ENCODE assay signal across 16 cellular contexts in genomic region chr17:57524790-57525543, GRCh38.
DNase-seq lines count a peak whose midpoint lies in the region; ATAC-seq and TF ChIP-seq lines count a peak whose summit lies in the region.
"Had no signal": no experiment of that assay in that cellular context is flagged by ENCODE, and none has a peak within 500 bp of the region (broad histone marks: within the 10 kb centered on the region; RNA-seq: fewer than 3 reads in every experiment).

No MANE protein-coding gene starts in this region.

- no peaks in the 10 kb centered on the region for H3K27me3 Mint-ChIP-seq in activated naive CD4-positive, alpha-beta T cell treated with anti-CD3 and anti-CD28 coated beads, Interleukin-2, amount 50 U/mL, for 24 hours
- no peaks in the 10 kb centered on the region for H3K27me3 Mint-ChIP-seq in activated naive CD4-positive, alpha-beta T cell treated with anti-CD3 and anti-CD28 coated beads, Interleukin-2, amount 10 ng/mL, durations not matched to agents 7 days and 5 days
- H3K27me3 Mint-ChIP-seq in type B pancreatic cell = no peaks in the 10 kb centered on the region
- H3K27me3 Mint-ChIP-seq: activated CD4-positive, alpha-beta memory T cell treated with anti-CD3 and anti-CD28 coated beads, Interleukin-2, amount 10 ng/mL, durations not matched to agents 7 days and 5 days; CD8-positive, alpha-beta memory T cell; effector memory CD8-positive, alpha-beta T cell had no signal

- no peak overlapping the region for H3K4me3 Mint-ChIP-seq in activated naive CD4-positive, alpha-beta T cell treated with anti-CD3 and anti-CD28 coated beads, Interleukin-2, amount 50 U/mL, for 24 hours
- no peak overlapping the region for H3K4me3 Mint-ChIP-seq in activated naive CD4-positive, alpha-beta T cell treated with anti-CD3 and anti-CD28 coated beads, Interleukin-2, amount 10 ng/mL, durations not matched to agents 7 days and 5 days
- no peak overlapping the region for H3K4me3 Mint-ChIP-seq in type B pancreatic cell
- H3K4me3 Mint-ChIP-seq: activated CD4-positive, alpha-beta memory T cell treated with anti-CD3 and anti-CD28 coated beads, Interleukin-2, amount 10 ng/mL, durations not matched to agents 7 days and 5 days; CD8-positive, alpha-beta memory T cell; effector memory CD8-positive, alpha-beta T cell had no signal

- 0 out of 2 replicates have a peak, but pooled peaks have one; percentile 21 for TF ChIP-seq POLR2A in Raji (IDR thresholded peaks at IDR 0.05; ENCODE audit: insufficient read depth, low read depth, low read length)

- TF ChIP-seq CTCF in type B pancreatic cell (conservative IDR thresholded peaks at IDR 0.05) = no peak
- no peak for TF ChIP-seq CTCF in heart right ventricle (IDR thresholded peaks at IDR 0.05)

- H3K36me3 ChIP-seq in heart right ventricle = peaks cover 0 to 2% (median 0%) of the 10 kb centered on the region in 9 donors
- H3K36me3 ChIP-seq: upper lobe of left lung had no signal

- no peaks in the 10 kb centered on the region for H3K36me3 Mint-ChIP-seq in activated naive CD4-positive, alpha-beta T cell treated with anti-CD3 and anti-CD28 coated beads, Interleukin-2, amount 50 U/mL, for 24 hours
- peaks cover 6% of the 10 kb centered on the region for H3K36me3 Mint-ChIP-seq in activated naive CD4-positive, alpha-beta T cell treated with anti-CD3 and anti-CD28 coated beads, Interleukin-2, amount 10 ng/mL, durations not matched to agents 7 days and 5 days
- peaks cover 3% of the 10 kb centered on the region for H3K36me3 Mint-ChIP-seq in type B pancreatic cell

- no peaks in the 10 kb centered on the region for H3K9me3 ChIP-seq in heart right ventricle
- H3K9me3 ChIP-seq: upper lobe of left lung had no signal

- peak overlapping the region; percentile 6 for H3K27ac Mint-ChIP-seq in activated naive CD4-positive, alpha-beta T cell treated with anti-CD3 and anti-CD28 coated beads, Interleukin-2, amount 50 U/mL, for 24 hours
- no peak overlapping the region for H3K27ac Mint-ChIP-seq in activated naive CD4-positive, alpha-beta T cell treated with anti-CD3 and anti-CD28 coated beads, Interleukin-2, amount 10 ng/mL, durations not matched to agents 7 days and 5 days
- peak overlapping the region; percentile 44 for H3K27ac Mint-ChIP-seq in type B pancreatic cell
- H3K27ac Mint-ChIP-seq: activated CD4-positive, alpha-beta memory T cell treated with anti-CD3 and anti-CD28 coated beads, Interleukin-2, amount 10 ng/mL, durations not matched to agents 7 days and 5 days had no signal

- peak overlapping the region in 2 of 10 donors; percentile 30 to 41 for H3K27ac ChIP-seq in heart right ventricle
- H3K27ac ChIP-seq: upper lobe of left lung had no signal

- peaks cover 6 to 62% (median 24%) of the 10 kb centered on the region in 9 donors for H3K4me1 ChIP-seq in heart right ventricle

- no peaks in the 10 kb centered on the region for H3K27me3 ChIP-seq in heart right ventricle
- H3K27me3 ChIP-seq: upper lobe of left lung had no signal

- H3K9me3 Mint-ChIP-seq in activated naive CD4-positive, alpha-beta T cell treated with anti-CD3 and anti-CD28 coated beads, Interleukin-2, amount 50 U/mL, for 24 hours = no peaks in the 10 kb centered on the region
- no peaks in the 10 kb centered on the region for H3K9me3 Mint-ChIP-seq in activated naive CD4-positive, alpha-beta T cell treated with anti-CD3 and anti-CD28 coated beads, Interleukin-2, amount 10 ng/mL, durations not matched to agents 7 days and 5 days
- no peaks in the 10 kb centered on the region for H3K9me3 Mint-ChIP-seq in type B pancreatic cell
- H3K9me3 Mint-ChIP-seq: activated CD4-positive, alpha-beta memory T cell treated with anti-CD3 and anti-CD28 coated beads, Interleukin-2, amount 10 ng/mL, durations not matched to agents 7 days and 5 days; CD8-positive, alpha-beta memory T cell; effector memory CD8-positive, alpha-beta T cell had no signal

- H3K4me3 ChIP-seq in heart right ventricle = no peak overlapping the region
- H3K4me3 ChIP-seq: upper lobe of left lung had no signal

- intact Hi-C loops in heart right ventricle (cut with DNase I) = loop anchor here in 1 of 10 donors (10.0 kb wide), 1 partner anchor 290 kb away; no protein-coding TSS in a partner anchor

- peaks cover 25% of the 10 kb centered on the region for H3K4me1 Mint-ChIP-seq in activated naive CD4-positive, alpha-beta T cell treated with anti-CD3 and anti-CD28 coated beads, Interleukin-2, amount 50 U/mL, for 24 hours
- H3K4me1 Mint-ChIP-seq in activated naive CD4-positive, alpha-beta T cell treated with anti-CD3 and anti-CD28 coated beads, Interleukin-2, amount 10 ng/mL, durations not matched to agents 7 days and 5 days = peaks cover 14% of the 10 kb centered on the region
- peaks cover 48% of the 10 kb centered on the region for H3K4me1 Mint-ChIP-seq in type B pancreatic cell (ENCODE audit: unreplicated experiment)

- no peak for ATAC-seq in heart right ventricle
- ATAC-seq: effector memory CD8-positive, alpha-beta T cell had no signal

- WGBS in heart right ventricle, 2 donors = 91 to 94% methylated on average over 4 of the region's 4 CpGs

- DNase-seq in activated naive CD4-positive, alpha-beta T cell treated with anti-CD3 and anti-CD28 coated beads, Interleukin-2, amount 10 ng/mL, durations not matched to agents 7 days and 5 days = no peak
- DNase-seq in islet precursor cell (peak; percentile 41), type B pancreatic cell (ENCODE audit: extremely low spot score, unreplicated experiment) (no peak), LoVo (ENCODE audit: low spot score) (no peak), heart right ventricle (no peak), globus pallidus (ENCODE audit: low spot score) (no peak)
- DNase-seq: activated CD4-positive, alpha-beta memory T cell treated with anti-CD3 and anti-CD28 coated beads, Interleukin-2, amount 10 ng/mL, durations not matched to agents 7 days and 5 days; amygdala; CD8-positive, alpha-beta memory T cell; effector memory CD8-positive, alpha-beta T cell; HCEC 1CT; head of caudate nucleus; NCI-H446; upper lobe of left lung had no signal

- CTCF ChIA-PET in activated naive CD4-positive, alpha-beta T cell treated with anti-CD3 and anti-CD28 coated beads, Interleukin-2, amount 10 ng/mL, durations not matched to agents 7 days and 5 days (lab: Charles Lee) = no interaction called here
